1 cellular context compared by ENCODE assay signal in the genomic region with DNA sequence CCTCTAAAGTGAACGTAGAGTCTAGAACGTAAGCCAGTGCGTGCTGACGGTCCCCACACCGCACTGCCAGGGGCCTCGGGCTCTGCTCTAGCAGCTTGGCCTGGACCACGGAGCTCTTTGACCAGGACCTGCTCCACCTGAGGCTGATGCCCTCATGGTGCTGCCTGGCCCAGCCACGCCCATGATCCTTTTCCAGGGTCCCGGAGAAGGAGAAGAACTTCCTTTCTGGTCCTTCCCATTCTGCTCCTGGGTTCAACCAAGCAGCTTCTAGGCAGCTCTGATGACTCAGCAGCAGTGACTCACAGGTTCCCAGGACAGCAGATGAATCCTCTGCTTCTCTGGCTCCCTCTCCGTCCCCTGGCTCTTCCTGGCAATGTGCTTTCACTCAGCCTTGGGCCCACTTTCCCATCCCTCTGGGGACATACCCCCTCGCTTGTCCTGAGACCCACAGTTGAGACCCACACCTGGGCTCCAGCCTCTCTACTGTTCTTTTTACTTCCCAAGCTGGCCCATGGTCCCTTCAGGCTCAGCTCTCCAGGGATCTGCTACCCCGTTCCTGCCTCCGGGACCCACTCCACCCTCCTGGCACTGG.
A peak's percentile ranks its signal among the peaks of the same experiment; 100 is the strongest.
TF ChIP-seq lines count a peak whose summit lies in the region.

No MANE protein-coding gene starts in this region.

TF ChIP-seq in HEK293, 187 proteins besides CTCF, POLR2A, EP300 and RAD21 (continued from another document and continues in another):
- TF ChIP-seq, protein P1, sequence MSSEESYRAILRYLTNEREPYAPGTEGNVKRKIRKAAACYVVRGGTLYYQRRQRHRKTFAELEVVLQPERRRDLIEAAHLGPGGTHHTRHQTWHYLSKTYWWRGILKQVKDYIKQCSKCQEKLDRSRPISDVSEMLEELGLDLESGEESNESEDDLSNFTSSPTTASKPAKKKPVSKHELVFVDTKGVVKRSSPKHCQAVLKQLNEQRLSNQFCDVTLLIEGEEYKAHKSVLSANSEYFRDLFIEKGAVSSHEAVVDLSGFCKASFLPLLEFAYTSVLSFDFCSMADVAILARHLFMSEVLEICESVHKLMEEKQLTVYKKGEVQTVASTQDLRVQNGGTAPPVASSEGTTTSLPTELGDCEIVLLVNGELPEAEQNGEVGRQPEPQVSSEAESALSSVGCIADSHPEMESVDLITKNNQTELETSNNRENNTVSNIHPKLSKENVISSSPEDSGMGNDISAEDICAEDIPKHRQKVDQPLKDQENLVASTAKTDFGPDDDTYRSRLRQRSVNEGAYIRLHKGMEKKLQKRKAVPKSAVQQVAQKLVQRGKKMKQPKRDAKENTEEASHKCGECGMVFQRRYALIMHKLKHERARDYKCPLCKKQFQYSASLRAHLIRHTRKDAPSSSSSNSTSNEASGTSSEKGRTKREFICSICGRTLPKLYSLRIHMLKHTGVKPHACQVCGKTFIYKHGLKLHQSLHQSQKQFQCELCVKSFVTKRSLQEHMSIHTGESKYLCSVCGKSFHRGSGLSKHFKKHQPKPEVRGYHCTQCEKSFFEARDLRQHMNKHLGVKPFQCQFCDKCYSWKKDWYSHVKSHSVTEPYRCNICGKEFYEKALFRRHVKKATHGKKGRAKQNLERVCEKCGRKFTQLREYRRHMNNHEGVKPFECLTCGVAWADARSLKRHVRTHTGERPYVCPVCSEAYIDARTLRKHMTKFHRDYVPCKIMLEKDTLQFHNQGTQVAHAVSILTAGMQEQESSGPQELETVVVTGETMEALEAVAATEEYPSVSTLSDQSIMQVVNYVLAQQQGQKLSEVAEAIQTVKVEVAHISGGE (tag by site-specific recombination; conservative IDR thresholded peaks at IDR 0.05; ENCODE audit: low read depth), result no peak
- TF ChIP-seq ZNF571 (tag by site-specific recombination; IDR thresholded peaks at IDR 0.05), result no peak
- TF ChIP-seq, protein P2, sequence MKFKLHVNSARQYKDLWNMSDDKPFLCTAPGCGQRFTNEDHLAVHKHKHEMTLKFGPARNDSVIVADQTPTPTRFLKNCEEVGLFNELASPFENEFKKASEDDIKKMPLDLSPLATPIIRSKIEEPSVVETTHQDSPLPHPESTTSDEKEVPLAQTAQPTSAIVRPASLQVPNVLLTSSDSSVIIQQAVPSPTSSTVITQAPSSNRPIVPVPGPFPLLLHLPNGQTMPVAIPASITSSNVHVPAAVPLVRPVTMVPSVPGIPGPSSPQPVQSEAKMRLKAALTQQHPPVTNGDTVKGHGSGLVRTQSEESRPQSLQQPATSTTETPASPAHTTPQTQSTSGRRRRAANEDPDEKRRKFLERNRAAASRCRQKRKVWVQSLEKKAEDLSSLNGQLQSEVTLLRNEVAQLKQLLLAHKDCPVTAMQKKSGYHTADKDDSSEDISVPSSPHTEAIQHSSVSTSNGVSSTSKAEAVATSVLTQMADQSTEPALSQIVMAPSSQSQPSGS (tag by site-specific recombination; IDR thresholded peaks at IDR 0.05; ENCODE audit: low read depth), result no peak
- TF ChIP-seq ZNF426 (tag by site-specific recombination; IDR thresholded peaks at IDR 0.05), result no peak
- no peak for TF ChIP-seq FEZF1 (tag by site-specific recombination; IDR thresholded peaks at IDR 0.05)
- TF ChIP-seq, protein P3, sequence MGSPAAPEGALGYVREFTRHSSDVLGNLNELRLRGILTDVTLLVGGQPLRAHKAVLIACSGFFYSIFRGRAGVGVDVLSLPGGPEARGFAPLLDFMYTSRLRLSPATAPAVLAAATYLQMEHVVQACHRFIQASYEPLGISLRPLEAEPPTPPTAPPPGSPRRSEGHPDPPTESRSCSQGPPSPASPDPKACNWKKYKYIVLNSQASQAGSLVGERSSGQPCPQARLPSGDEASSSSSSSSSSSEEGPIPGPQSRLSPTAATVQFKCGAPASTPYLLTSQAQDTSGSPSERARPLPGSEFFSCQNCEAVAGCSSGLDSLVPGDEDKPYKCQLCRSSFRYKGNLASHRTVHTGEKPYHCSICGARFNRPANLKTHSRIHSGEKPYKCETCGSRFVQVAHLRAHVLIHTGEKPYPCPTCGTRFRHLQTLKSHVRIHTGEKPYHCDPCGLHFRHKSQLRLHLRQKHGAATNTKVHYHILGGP (tag by site-specific recombination; IDR thresholded peaks at IDR 0.05), result no peak
- no peak for TF ChIP-seq GLI2 (tag by site-specific recombination; IDR thresholded peaks at IDR 0.05; ENCODE audit: borderline replicate concordance, low read depth)
- peak; percentile 86 for TF ChIP-seq ZFP69B (tag by site-specific recombination; IDR thresholded peaks at IDR 0.05)
- peak; percentile 86 for TF ChIP-seq ZNF600 (tag by site-specific recombination; IDR thresholded peaks at IDR 0.05)
- peak; percentile 73 for TF ChIP-seq ZBTB48 (tag by site-specific recombination; IDR thresholded peaks at IDR 0.05)
- TF ChIP-seq, protein P4, sequence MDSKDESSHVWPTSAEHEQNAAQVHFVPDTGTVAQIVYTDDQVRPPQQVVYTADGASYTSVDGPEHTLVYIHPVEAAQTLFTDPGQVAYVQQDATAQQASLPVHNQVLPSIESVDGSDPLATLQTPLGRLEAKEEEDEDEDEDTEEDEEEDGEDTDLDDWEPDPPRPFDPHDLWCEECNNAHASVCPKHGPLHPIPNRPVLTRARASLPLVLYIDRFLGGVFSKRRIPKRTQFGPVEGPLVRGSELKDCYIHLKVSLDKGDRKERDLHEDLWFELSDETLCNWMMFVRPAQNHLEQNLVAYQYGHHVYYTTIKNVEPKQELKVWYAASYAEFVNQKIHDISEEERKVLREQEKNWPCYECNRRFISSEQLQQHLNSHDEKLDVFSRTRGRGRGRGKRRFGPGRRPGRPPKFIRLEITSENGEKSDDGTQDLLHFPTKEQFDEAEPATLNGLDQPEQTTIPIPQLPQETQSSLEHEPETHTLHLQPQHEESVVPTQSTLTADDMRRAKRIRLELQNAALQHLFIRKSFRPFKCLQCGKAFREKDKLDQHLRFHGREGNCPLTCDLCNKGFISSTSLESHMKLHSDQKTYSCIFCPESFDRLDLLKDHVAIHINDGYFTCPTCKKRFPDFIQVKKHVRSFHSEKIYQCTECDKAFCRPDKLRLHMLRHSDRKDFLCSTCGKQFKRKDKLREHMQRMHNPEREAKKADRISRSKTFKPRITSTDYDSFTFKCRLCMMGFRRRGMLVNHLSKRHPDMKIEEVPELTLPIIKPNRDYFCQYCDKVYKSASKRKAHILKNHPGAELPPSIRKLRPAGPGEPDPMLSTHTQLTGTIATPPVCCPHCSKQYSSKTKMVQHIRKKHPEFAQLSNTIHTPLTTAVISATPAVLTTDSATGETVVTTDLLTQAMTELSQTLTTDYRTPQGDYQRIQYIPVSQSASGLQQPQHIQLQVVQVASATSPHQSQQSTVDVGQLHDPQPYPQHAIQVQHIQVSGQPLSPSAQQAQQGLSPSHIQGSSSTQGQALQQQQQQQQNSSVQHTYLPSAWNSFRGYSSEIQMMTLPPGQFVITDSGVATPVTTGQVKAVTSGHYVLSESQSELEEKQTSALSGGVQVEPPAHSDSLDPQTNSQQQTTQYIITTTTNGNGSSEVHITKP (tag by site-specific recombination; IDR thresholded peaks at IDR 0.05), result peak; percentile 84
- TF ChIP-seq MEIS1 (CRISPR knock-in tag; IDR thresholded peaks at IDR 0.05; ENCODE audit: borderline replicate concordance), result no peak
- no peak for TF ChIP-seq ZNF623 (tag by site-specific recombination; IDR thresholded peaks at IDR 0.05)
- TF ChIP-seq, protein P5, sequence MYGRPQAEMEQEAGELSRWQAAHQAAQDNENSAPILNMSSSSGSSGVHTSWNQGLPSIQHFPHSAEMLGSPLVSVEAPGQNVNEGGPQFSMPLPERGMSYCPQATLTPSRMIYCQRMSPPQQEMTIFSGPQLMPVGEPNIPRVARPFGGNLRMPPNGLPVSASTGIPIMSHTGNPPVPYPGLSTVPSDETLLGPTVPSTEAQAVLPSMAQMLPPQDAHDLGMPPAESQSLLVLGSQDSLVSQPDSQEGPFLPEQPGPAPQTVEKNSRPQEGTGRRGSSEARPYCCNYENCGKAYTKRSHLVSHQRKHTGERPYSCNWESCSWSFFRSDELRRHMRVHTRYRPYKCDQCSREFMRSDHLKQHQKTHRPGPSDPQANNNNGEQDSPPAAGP (tag by site-specific recombination; IDR thresholded peaks at IDR 0.05), result no peak
- TF ChIP-seq ZNF660 (tag by site-specific recombination; IDR thresholded peaks at IDR 0.05), result peak; percentile 73; the same call in 1 of the 2 replicates
- TF ChIP-seq GLIS2 (tag by site-specific recombination; IDR thresholded peaks at IDR 0.05), result no peak
- no peak for TF ChIP-seq ZNF324 (tag by site-specific recombination; IDR thresholded peaks at IDR 0.05)
- no peak for TF ChIP-seq ZNF585B (tag by site-specific recombination; IDR thresholded peaks at IDR 0.05)
- TF ChIP-seq OVOL3 (tag by site-specific recombination; IDR thresholded peaks at IDR 0.05), result no peak
- TF ChIP-seq ZNF510 (tag by site-specific recombination; IDR thresholded peaks at IDR 0.05; ENCODE audit: insufficient replicate concordance), result no peak
- no peak for TF ChIP-seq ZNF169 (tag by site-specific recombination; IDR thresholded peaks at IDR 0.05)
- no peak for TF ChIP-seq MZF1 (tag by site-specific recombination; IDR thresholded peaks at IDR 0.05; ENCODE audit: borderline replicate concordance)
- no peak for TF ChIP-seq ZNF10 (tag by site-specific recombination; IDR thresholded peaks at IDR 0.05)
- TF ChIP-seq ZNF48 (tag by site-specific recombination; IDR thresholded peaks at IDR 0.05), result no peak
- no peak for TF ChIP-seq ZNF610 (tag by site-specific recombination; IDR thresholded peaks at IDR 0.05; ENCODE audit: borderline replicate concordance)
- TF ChIP-seq ZBTB7A (tag by site-specific recombination; IDR thresholded peaks at IDR 0.05; ENCODE audit: low read depth), result no peak
- no peak for TF ChIP-seq ZNF473 (tag by site-specific recombination; IDR thresholded peaks at IDR 0.05)
- no peak; the same call in none of the 2 replicates for TF ChIP-seq ZNF366 (tag by site-specific recombination; conservative IDR thresholded peaks at IDR 0.05)
- TF ChIP-seq SP3 (tag by site-specific recombination; IDR thresholded peaks at IDR 0.05), result no peak
- TF ChIP-seq, protein P6, sequence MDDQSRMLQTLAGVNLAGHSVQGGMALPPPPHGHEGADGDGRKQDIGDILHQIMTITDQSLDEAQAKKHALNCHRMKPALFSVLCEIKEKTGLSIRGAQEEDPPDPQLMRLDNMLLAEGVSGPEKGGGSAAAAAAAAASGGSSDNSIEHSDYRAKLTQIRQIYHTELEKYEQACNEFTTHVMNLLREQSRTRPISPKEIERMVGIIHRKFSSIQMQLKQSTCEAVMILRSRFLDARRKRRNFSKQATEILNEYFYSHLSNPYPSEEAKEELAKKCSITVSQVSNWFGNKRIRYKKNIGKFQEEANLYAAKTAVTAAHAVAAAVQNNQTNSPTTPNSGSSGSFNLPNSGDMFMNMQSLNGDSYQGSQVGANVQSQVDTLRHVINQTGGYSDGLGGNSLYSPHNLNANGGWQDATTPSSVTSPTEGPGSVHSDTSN (CRISPR knock-in tag; IDR thresholded peaks at IDR 0.05), result no peak
- no peak for TF ChIP-seq ZNF433 (tag by site-specific recombination; IDR thresholded peaks at IDR 0.05; ENCODE audit: low read depth)
- TF ChIP-seq ZNF311 (tag by site-specific recombination; IDR thresholded peaks at IDR 0.05; ENCODE audit: borderline replicate concordance), result no peak
- TF ChIP-seq, protein P7, sequence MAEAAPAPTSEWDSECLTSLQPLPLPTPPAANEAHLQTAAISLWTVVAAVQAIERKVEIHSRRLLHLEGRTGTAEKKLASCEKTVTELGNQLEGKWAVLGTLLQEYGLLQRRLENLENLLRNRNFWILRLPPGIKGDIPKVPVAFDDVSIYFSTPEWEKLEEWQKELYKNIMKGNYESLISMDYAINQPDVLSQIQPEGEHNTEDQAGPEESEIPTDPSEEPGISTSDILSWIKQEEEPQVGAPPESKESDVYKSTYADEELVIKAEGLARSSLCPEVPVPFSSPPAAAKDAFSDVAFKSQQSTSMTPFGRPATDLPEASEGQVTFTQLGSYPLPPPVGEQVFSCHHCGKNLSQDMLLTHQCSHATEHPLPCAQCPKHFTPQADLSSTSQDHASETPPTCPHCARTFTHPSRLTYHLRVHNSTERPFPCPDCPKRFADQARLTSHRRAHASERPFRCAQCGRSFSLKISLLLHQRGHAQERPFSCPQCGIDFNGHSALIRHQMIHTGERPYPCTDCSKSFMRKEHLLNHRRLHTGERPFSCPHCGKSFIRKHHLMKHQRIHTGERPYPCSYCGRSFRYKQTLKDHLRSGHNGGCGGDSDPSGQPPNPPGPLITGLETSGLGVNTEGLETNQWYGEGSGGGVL (tag by site-specific recombination; IDR thresholded peaks at IDR 0.05), result 0 out of 2 replicates have a peak, but pooled peaks have one; percentile 14
- no peak for TF ChIP-seq ZNF664 (tag by site-specific recombination; IDR thresholded peaks at IDR 0.05)
- no peak for TF ChIP-seq BCL11B (tag by site-specific recombination; IDR thresholded peaks at IDR 0.05; ENCODE audit: low read depth)
- no peak for TF ChIP-seq ZNF350 (tag by site-specific recombination; IDR thresholded peaks at IDR 0.05)
- TF ChIP-seq ZNF843 (tag by site-specific recombination; IDR thresholded peaks at IDR 0.05), result no peak
- TF ChIP-seq HOXD13 (CRISPR knock-in tag; IDR thresholded peaks at IDR 0.05; ENCODE audit: borderline replicate concordance), result no peak
- no peak for TF ChIP-seq ZEB2 (tag by site-specific recombination; IDR thresholded peaks at IDR 0.05)
- no peak for TF ChIP-seq ZNF23 (tag by site-specific recombination; IDR thresholded peaks at IDR 0.05; ENCODE audit: borderline replicate concordance)
- no peak for TF ChIP-seq ZNF530 (tag by site-specific recombination; IDR thresholded peaks at IDR 0.05; ENCODE audit: low read depth)
- TF ChIP-seq ZFP37 (tag by site-specific recombination; IDR thresholded peaks at IDR 0.05), result no peak
- TF ChIP-seq MYNN (tag by site-specific recombination; IDR thresholded peaks at IDR 0.05; ENCODE audit: borderline replicate concordance), result no peak
- TF ChIP-seq SCRT1 (tag by site-specific recombination; IDR thresholded peaks at IDR 0.05; ENCODE audit: borderline replicate concordance), result no peak
- no peak for TF ChIP-seq GFI1B (tag by site-specific recombination; IDR thresholded peaks at IDR 0.05)
- peak; percentile 94 for TF ChIP-seq PRDM1 (tag by site-specific recombination; IDR thresholded peaks at IDR 0.05)
- TF ChIP-seq ZNF404 (tag by site-specific recombination; IDR thresholded peaks at IDR 0.05), result no peak
- no peak for TF ChIP-seq ZNF274 (IDR thresholded peaks at IDR 0.05; ENCODE audit: low read length)
- no peak for TF ChIP-seq ZNF274 (tag by site-specific recombination; IDR thresholded peaks at IDR 0.05; ENCODE audit: borderline replicate concordance)
- no peak for TF ChIP-seq ZNF423 (tag by site-specific recombination; IDR thresholded peaks at IDR 0.05)
- TF ChIP-seq ZNF701 (tag by site-specific recombination; IDR thresholded peaks at IDR 0.05), result no peak
- no peak for TF ChIP-seq HOXA7 (CRISPR knock-in tag; IDR thresholded peaks at IDR 0.05; ENCODE audit: borderline replicate concordance)
- no peak for TF ChIP-seq ZNF792 (tag by site-specific recombination; IDR thresholded peaks at IDR 0.05)
- TF ChIP-seq, protein P8, sequence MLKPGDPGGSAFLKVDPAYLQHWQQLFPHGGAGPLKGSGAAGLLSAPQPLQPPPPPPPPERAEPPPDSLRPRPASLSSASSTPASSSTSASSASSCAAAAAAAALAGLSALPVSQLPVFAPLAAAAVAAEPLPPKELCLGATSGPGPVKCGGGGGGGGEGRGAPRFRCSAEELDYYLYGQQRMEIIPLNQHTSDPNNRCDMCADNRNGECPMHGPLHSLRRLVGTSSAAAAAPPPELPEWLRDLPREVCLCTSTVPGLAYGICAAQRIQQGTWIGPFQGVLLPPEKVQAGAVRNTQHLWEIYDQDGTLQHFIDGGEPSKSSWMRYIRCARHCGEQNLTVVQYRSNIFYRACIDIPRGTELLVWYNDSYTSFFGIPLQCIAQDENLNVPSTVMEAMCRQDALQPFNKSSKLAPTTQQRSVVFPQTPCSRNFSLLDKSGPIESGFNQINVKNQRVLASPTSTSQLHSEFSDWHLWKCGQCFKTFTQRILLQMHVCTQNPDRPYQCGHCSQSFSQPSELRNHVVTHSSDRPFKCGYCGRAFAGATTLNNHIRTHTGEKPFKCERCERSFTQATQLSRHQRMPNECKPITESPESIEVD (tag by site-specific recombination; IDR thresholded peaks at IDR 0.05), result no peak
